Comparison of ENCODE assay signal across 8 cellular contexts in the genomic region with DNA sequence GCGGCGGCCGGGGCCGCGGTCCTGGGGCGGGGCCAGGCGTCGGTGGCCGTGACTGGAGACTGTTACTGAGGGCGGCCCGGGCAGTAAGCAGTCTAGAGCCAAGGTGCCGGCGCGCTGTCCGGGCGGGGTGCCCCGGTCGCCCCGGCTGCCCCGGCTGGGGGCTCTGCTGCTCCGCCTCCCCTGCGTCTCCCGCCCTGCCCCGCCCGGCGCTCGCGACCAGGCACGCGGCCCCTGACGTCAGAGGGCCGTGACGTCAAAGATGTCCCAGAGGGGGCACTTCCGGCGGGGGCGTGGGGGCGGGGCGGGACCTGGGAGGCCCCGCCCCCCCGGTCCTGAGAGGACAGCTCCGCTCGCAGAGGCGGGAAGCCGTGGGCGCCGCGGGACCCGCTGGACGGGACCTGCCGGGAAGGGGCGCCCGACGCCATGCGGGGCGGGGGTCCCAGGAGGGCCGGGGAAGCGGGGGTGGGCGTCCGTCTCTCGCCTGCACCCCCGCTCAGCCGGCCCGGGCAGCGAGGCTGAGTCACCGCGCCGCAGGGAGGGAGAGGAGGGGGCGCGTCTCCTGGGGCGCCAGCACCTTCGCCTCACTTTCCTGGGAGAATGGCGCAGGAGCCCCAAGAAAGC. TPM values are rescaled to one million over a fixed set of nuclear protein-coding genes. Genes with fewer than 3 reads are reported as not detected.
DNase-seq lines count a peak whose midpoint lies in the region; ATAC-seq, FAIRE-seq and TF ChIP-seq lines count a peak whose summit lies in the region.

No MANE protein-coding gene starts in this region.

- no peak for TF ChIP-seq CTCF in vagina (IDR thresholded peaks at IDR 0.05)

- H3K27me3 ChIP-seq in NT2/D1 (ENCODE audit: insufficient read depth, insufficient read length) (peaks cover 67% of the 10 kb centered on the region), vagina (peaks cover 5% of the 10 kb centered on the region)

- intact Hi-C loops in activated T-helper 1 cell treated with anti-CD3 and anti-CD28 coated beads, Interleukin-12 subunit alpha, Interleukin-12 subunit beta, Interleukin-2, Interleukin-4 antibody, amounts not matched to agents 30 ng/mL and 10 ng/mL and 1 ng/mL, durations not matched to agents 14 hours and 24 hours and 36 hours (cut with micrococcal nuclease): loop anchor here (2.0 to 5.0 kb wide), 3 partner anchors 37 to 350 kb away; a partner anchor contains a TSS
- intact Hi-C loops in vagina (cut with DNase I): loop anchor here (10.0 kb wide), 1 partner anchor 344 kb away; no protein-coding TSS in a partner anchor

- TF ChIP-seq POLR2A in vagina (IDR thresholded peaks at IDR 0.05): no peak

- peaks cover 2% of the 10 kb centered on the region for H3K36me3 Mint-ChIP-seq in activated T-helper 1 cell treated with anti-CD3 and anti-CD28 coated beads, Interleukin-12 subunit alpha, Interleukin-12 subunit beta, Interleukin-2, Interleukin-4 antibody, amounts not matched to agents 30 ng/mL and 10 ng/mL and 1 ng/mL, durations not matched to agents 14 hours and 24 hours and 36 hours (ENCODE audit: low read depth)

- H3K9me3 Mint-ChIP-seq in activated T-helper 1 cell treated with anti-CD3 and anti-CD28 coated beads, Interleukin-12 subunit alpha, Interleukin-12 subunit beta, Interleukin-2, Interleukin-4 antibody, amounts not matched to agents 30 ng/mL and 10 ng/mL and 1 ng/mL, durations not matched to agents 14 hours and 24 hours and 36 hours: no peaks in the 10 kb centered on the region

- no peak overlapping the region for H3K9ac ChIP-seq in NT2/D1 (ENCODE audit: insufficient read length, low read depth)

- peaks cover 29% of the 10 kb centered on the region for H3K4me1 Mint-ChIP-seq in activated T-helper 1 cell treated with anti-CD3 and anti-CD28 coated beads, Interleukin-12 subunit alpha, Interleukin-12 subunit beta, Interleukin-2, Interleukin-4 antibody, amounts not matched to agents 30 ng/mL and 10 ng/mL and 1 ng/mL, durations not matched to agents 14 hours and 24 hours and 36 hours (ENCODE audit: low read depth)

- peak overlapping the region; percentile 30 for H3K4me3 ChIP-seq in NT2/D1 (ENCODE audit: insufficient read length, low read depth)
- H3K4me3 ChIP-seq in vagina: peak overlapping the region; percentile 57 to 95

- peaks cover 12% of the 10 kb centered on the region for H3K27me3 Mint-ChIP-seq in activated T-helper 1 cell treated with anti-CD3 and anti-CD28 coated beads, Interleukin-12 subunit alpha, Interleukin-12 subunit beta, Interleukin-2, Interleukin-4 antibody, amounts not matched to agents 30 ng/mL and 10 ng/mL and 1 ng/mL, durations not matched to agents 14 hours and 24 hours and 36 hours (ENCODE audit: insufficient read depth)

- FAIRE-seq in frontal cortex (lab: Jason Lieb, UNC): no peak

- no peak overlapping the region for H3K4me3 Mint-ChIP-seq in activated T-helper 1 cell treated with anti-CD3 and anti-CD28 coated beads, Interleukin-12 subunit alpha, Interleukin-12 subunit beta, Interleukin-2, Interleukin-4 antibody, amounts not matched to agents 30 ng/mL and 10 ng/mL and 1 ng/mL, durations not matched to agents 14 hours and 24 hours and 36 hours

- peak; percentile 55 for DNase-seq in GDM1 (lab: John Stamatoyannopoulos, UW)
- no peak for DNase-seq in NT2/D1 (ENCODE audit: low read depth, low spot score)
- peak; percentile 63 for DNase-seq in activated T-helper 1 cell treated with anti-CD3 and anti-CD28 coated beads, Interleukin-12 subunit alpha, Interleukin-12 subunit beta, Interleukin-2, Interleukin-4 antibody, amounts not matched to agents 30 ng/mL and 10 ng/mL and 1 ng/mL, durations not matched to agents 14 hours and 24 hours and 36 hours (ENCODE audit: low spot score)
- peak; percentile 86 to 89 for DNase-seq in frontal cortex (ENCODE audit: low spot score in 2 of 2)
- DNase-seq in nucleus accumbens (lab: John Stamatoyannopoulos, UW): peak in 41 of 56 donors; percentile 7 to 82 (median 55)
- no peak for DNase-seq in vagina (ENCODE audit: extremely low spot score in 2 of 2)
- DNase-seq in SIG-M5 (lab: John Stamatoyannopoulos, UW): no peak

- H3K27ac ChIP-seq in vagina: peak overlapping the region; percentile 24

- H3K4me1 ChIP-seq in NT2/D1 (ENCODE audit: insufficient read depth, insufficient read length) (peaks cover 15% of the 10 kb centered on the region), vagina (peaks cover 51% of the 10 kb centered on the region)

- H3K9me3 ChIP-seq in NT2/D1 (ENCODE audit: insufficient read depth, low read length): no peaks in the 10 kb centered on the region; the same call in 1 of the 2 replicates
- no peaks in the 10 kb centered on the region for H3K9me3 ChIP-seq in vagina

- H3K27ac Mint-ChIP-seq in activated T-helper 1 cell treated with anti-CD3 and anti-CD28 coated beads, Interleukin-12 subunit alpha, Interleukin-12 subunit beta, Interleukin-2, Interleukin-4 antibody, amounts not matched to agents 30 ng/mL and 10 ng/mL and 1 ng/mL, durations not matched to agents 14 hours and 24 hours and 36 hours: no peak overlapping the region

- H3K36me3 ChIP-seq in NT2/D1 (ENCODE audit: insufficient read depth, insufficient read length, low read length) (peaks cover under 1% of the 10 kb centered on the region), vagina (no peaks in the 10 kb centered on the region)

- ATAC-seq in HG02885 (IDR thresholded peaks at IDR 0.05; ENCODE audit: poor library complexity, unreplicated experiment): peak; percentile 18

RNA-seq across cellular contexts. Expression of a gene that starts 4.5 kb away (rescaled TPM):
- total RNA-seq in activated T-helper 1 cell treated with anti-CD3 and anti-CD28 coated beads, Interleukin-12 subunit alpha, Interleukin-12 subunit beta, Interleukin-2, Interleukin-4 antibody, amounts not matched to agents 30 ng/mL and 10 ng/mL and 1 ng/mL, durations not matched to agents 14 hours and 24 hours and 36 hours: 45.6 and 47.0 TPM in 2 replicates
- total RNA-seq in frontal cortex (3.3 TPM), vagina (33.1 TPM)

RNA-seq across cellular contexts. Expression of a gene that starts 8.5 kb away (rescaled TPM):
- 43.9 and 44.0 TPM in 2 replicates for total RNA-seq in activated T-helper 1 cell treated with anti-CD3 and anti-CD28 coated beads, Interleukin-12 subunit alpha, Interleukin-12 subunit beta, Interleukin-2, Interleukin-4 antibody, amounts not matched to agents 30 ng/mL and 10 ng/mL and 1 ng/mL, durations not matched to agents 14 hours and 24 hours and 36 hours
- total RNA-seq in frontal cortex: 14.7 TPM
- total RNA-seq in vagina: 24.3 TPM

RNA-seq across cellular contexts. Expression of a gene that starts 20.4 kb away (rescaled TPM):
- 49.4 and 61.3 TPM in 2 replicates for total RNA-seq in activated T-helper 1 cell treated with anti-CD3 and anti-CD28 coated beads, Interleukin-12 subunit alpha, Interleukin-12 subunit beta, Interleukin-2, Interleukin-4 antibody, amounts not matched to agents 30 ng/mL and 10 ng/mL and 1 ng/mL, durations not matched to agents 14 hours and 24 hours and 36 hours
- total RNA-seq in frontal cortex (21.6 TPM), vagina (43.0 TPM)

RNA-seq across cellular contexts. Expression of a gene that starts 25.2 kb away (rescaled TPM):
- 1.0 TPM in 2 replicates for total RNA-seq in activated T-helper 1 cell treated with anti-CD3 and anti-CD28 coated beads, Interleukin-12 subunit alpha, Interleukin-12 subunit beta, Interleukin-2, Interleukin-4 antibody, amounts not matched to agents 30 ng/mL and 10 ng/mL and 1 ng/mL, durations not matched to agents 14 hours and 24 hours and 36 hours
- total RNA-seq in frontal cortex (20.4 TPM), vagina (3.7 TPM)

Comparison
In these comparisons a context has a peak if more than half of its experiments do, and no peak if none do; other contexts are left out.
1. DNase-seq: peak in GDM1 (single experiment), activated T-helper 1 cell treated with anti-CD3 and anti-CD28 coated beads, Interleukin-12 subunit alpha, Interleukin-12 subunit beta, Interleukin-2, Interleukin-4 antibody, amounts not matched to agents 30 ng/mL and 10 ng/mL and 1 ng/mL, durations not matched to agents 14 hours and 24 hours and 36 hours (single experiment), frontal cortex (2 of 2) and nucleus accumbens (41 of 56); none in NT2/D1 (single experiment), vagina (0 of 2) and SIG-M5 (single experiment).